ENCODE assay signal across 2 cellular contexts in genomic region chr4:1249148-1249730, GRCh38.
TF ChIP-seq lines count a peak whose summit lies in the region.

No MANE protein-coding gene starts in this region.

TF ChIP-seq in Ishikawa, 13 proteins besides CTCF, POLR2A, EP300 and RAD21 (continued from another document):
- TF ChIP-seq CEBPB (IDR thresholded peaks at IDR 0.05), result no peak

TF ChIP-seq in SK-N-SH treated with all-trans-retinoic acid at 6 μM for 48 hours, 23 proteins besides CTCF, POLR2A, EP300 and RAD21 (continued from another document):
- TF ChIP-seq, protein P1, sequence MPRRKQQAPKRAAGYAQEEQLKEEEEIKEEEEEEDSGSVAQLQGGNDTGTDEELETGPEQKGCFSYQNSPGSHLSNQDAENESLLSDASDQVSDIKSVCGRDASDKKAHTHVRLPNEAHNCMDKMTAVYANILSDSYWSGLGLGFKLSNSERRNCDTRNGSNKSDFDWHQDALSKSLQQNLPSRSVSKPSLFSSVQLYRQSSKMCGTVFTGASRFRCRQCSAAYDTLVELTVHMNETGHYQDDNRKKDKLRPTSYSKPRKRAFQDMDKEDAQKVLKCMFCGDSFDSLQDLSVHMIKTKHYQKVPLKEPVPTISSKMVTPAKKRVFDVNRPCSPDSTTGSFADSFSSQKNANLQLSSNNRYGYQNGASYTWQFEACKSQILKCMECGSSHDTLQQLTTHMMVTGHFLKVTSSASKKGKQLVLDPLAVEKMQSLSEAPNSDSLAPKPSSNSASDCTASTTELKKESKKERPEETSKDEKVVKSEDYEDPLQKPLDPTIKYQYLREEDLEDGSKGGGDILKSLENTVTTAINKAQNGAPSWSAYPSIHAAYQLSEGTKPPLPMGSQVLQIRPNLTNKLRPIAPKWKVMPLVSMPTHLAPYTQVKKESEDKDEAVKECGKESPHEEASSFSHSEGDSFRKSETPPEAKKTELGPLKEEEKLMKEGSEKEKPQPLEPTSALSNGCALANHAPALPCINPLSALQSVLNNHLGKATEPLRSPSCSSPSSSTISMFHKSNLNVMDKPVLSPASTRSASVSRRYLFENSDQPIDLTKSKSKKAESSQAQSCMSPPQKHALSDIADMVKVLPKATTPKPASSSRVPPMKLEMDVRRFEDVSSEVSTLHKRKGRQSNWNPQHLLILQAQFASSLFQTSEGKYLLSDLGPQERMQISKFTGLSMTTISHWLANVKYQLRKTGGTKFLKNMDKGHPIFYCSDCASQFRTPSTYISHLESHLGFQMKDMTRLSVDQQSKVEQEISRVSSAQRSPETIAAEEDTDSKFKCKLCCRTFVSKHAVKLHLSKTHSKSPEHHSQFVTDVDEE (CRISPR knock-in tag; IDR thresholded peaks at IDR 0.05), result no peak
- TF ChIP-seq OSR1 (CRISPR knock-in tag; IDR thresholded peaks at IDR 0.05), result no peak
- TF ChIP-seq, protein P2, sequence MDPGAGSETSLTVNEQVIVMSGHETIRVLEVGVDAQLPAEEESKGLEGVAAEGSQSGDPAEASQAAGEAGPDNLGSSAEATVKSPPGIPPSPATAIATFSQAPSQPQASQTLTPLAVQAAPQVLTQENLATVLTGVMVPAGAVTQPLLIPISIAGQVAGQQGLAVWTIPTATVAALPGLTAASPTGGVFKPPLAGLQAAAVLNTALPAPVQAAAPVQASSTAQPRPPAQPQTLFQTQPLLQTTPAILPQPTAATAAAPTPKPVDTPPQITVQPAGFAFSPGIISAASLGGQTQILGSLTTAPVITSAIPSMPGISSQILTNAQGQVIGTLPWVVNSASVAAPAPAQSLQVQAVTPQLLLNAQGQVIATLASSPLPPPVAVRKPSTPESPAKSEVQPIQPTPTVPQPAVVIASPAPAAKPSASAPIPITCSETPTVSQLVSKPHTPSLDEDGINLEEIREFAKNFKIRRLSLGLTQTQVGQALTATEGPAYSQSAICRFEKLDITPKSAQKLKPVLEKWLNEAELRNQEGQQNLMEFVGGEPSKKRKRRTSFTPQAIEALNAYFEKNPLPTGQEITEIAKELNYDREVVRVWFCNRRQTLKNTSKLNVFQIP (CRISPR knock-in tag; IDR thresholded peaks at IDR 0.05; ENCODE audit: borderline replicate concordance, low read depth), result no peak
- no peak for TF ChIP-seq ZNF70 (CRISPR knock-in tag; IDR thresholded peaks at IDR 0.05)
- no peak for TF ChIP-seq ARNTL (CRISPR knock-in tag; IDR thresholded peaks at IDR 0.05; ENCODE audit: borderline replicate concordance, low read depth)
- no peak for TF ChIP-seq PPARA (CRISPR knock-in tag; IDR thresholded peaks at IDR 0.05; ENCODE audit: borderline replicate concordance)
- TF ChIP-seq TCF4 (CRISPR knock-in tag; IDR thresholded peaks at IDR 0.05; ENCODE audit: borderline replicate concordance), result no peak
- TF ChIP-seq BACH2 (CRISPR knock-in tag; IDR thresholded peaks at IDR 0.05; ENCODE audit: borderline replicate concordance), result no peak
- TF ChIP-seq, protein P3, sequence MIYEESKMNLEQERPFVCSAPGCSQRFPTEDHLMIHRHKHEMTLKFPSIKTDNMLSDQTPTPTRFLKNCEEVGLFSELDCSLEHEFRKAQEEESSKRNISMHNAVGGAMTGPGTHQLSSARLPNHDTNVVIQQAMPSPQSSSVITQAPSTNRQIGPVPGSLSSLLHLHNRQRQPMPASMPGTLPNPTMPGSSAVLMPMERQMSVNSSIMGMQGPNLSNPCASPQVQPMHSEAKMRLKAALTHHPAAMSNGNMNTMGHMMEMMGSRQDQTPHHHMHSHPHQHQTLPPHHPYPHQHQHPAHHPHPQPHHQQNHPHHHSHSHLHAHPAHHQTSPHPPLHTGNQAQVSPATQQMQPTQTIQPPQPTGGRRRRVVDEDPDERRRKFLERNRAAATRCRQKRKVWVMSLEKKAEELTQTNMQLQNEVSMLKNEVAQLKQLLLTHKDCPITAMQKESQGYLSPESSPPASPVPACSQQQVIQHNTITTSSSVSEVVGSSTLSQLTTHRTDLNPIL (CRISPR knock-in tag; IDR thresholded peaks at IDR 0.05; ENCODE audit: low read depth), result no peak
- TF ChIP-seq ZNF565 (CRISPR knock-in tag; conservative IDR thresholded peaks at IDR 0.05; ENCODE audit: low read depth), result no peak
